9 cellular contexts compared by ENCODE assay signal in the genomic region with DNA sequence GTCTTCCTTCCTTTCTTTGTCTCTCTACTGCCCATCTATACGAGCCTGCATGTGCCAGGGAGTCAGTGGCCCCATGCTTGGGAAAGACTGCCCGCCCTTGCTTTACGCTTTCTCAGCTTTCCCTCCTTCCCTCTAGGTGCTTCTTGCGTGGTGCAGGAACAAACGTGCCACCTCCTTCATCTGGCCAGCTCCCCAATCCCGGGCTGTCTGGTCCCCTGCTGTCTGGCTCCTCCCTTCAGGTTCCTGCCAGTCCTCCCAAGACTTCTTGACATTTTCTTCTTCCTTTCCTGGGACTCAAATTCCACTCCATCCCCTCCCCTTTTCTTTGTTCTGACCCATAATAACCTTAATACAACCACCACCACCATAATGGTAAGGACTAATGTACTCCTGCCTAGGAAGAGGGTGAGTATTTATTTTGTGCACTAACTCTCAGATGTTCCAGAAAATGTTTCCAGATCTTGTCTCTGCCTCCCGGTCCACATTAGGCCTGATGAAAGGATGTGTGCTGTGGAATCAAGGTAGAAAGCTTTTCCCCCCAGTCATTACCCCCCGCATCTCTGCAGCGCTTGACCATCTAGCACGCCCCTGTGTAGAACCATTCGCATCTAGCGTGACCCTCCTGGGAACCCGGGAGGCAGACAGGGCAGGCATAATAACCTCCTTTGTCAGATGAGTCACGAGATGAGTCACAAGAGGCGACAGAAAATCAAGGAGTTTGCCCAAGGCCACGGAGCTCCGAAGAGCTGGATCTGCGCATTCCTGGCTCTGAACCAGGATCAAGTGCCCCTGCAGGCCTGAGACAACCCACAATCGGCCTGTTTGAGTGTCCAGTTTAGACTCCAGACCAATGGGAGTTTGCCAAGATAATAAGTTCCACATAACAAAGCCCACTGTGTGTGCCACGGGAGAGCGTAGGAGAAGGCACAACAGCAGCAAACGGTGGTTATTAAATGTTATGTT.
A peak's percentile ranks its signal among the peaks of the same experiment; 100 is the strongest.
DNase-seq lines count a peak whose midpoint lies in the region; ATAC-seq and TF ChIP-seq lines count a peak whose summit lies in the region.
"Had no signal": no experiment of that assay in that cellular context is flagged by ENCODE, and none has a peak within 500 bp of the region (broad histone marks: within the 10 kb centered on the region; RNA-seq: fewer than 3 reads in every experiment).

No MANE protein-coding gene starts in this region.

- no peaks in the 10 kb centered on the region for H3K9me3 ChIP-seq in esophagus squamous epithelium

- H3K27ac ChIP-seq in esophagus squamous epithelium = no peak overlapping the region

- no peak overlapping the region for H3K27ac Mint-ChIP-seq in stimulated activated naive CD8-positive, alpha-beta T cell treated with anti-CD3 and anti-CD28 coated beads, Interleukin-15, amount 100 ng/mL, for 72 hours

- TF ChIP-seq CTCF in fibroblast of the aortic adventitia (IDR thresholded peaks at IDR 0.05; ENCODE audit: insufficient read depth, low read length) (no peak), esophagus squamous epithelium (IDR thresholded peaks at IDR 0.05) (no peak)

- in situ Hi-C loops in G401 (cut with HindIII; ENCODE audit: low sequenced_read_pairs) = no loop called here

- intact Hi-C loops in sciatic nerve (cut with DNase I) = no loop called here
- intact Hi-C loops in esophagus squamous epithelium (cut with DNase I) = no loop called here

- ATAC-seq in sciatic nerve (peak; percentile 86), GM21786 (IDR thresholded peaks at IDR 0.05; ENCODE audit: unreplicated experiment) (no peak)
- ATAC-seq in stimulated activated naive CD8-positive, alpha-beta T cell treated with anti-CD3 and anti-CD28 coated beads, Interleukin-15, amount 100 ng/mL, for 72 hours = no peak
- ATAC-seq: activated T-cell treated with anti-CD3 and anti-CD28 coated beads, Interleukin-2, amount 50 U/mL, for 4 hours had no signal

- H3K4me1 ChIP-seq in esophagus squamous epithelium = peaks cover 9 to 28% (median 9%) of the 10 kb centered on the region in 3 donors

- H3K4me3 ChIP-seq in fibroblast of the aortic adventitia (ENCODE audit: low read depth, low read length) = no peak overlapping the region
- no peak overlapping the region for H3K4me3 ChIP-seq in esophagus squamous epithelium

- peaks cover 49% of the 10 kb centered on the region for H3K4me1 Mint-ChIP-seq in stimulated activated naive CD8-positive, alpha-beta T cell treated with anti-CD3 and anti-CD28 coated beads, Interleukin-15, amount 100 ng/mL, for 72 hours

- H3K36me3 ChIP-seq in esophagus squamous epithelium = no peaks in the 10 kb centered on the region

- no peak for TF ChIP-seq POLR2A in esophagus squamous epithelium (IDR thresholded peaks at IDR 0.05)

- peaks cover 0 to 24% (median 0%) of the 10 kb centered on the region in 4 donors for H3K27me3 ChIP-seq in esophagus squamous epithelium

- H3K9me3 Mint-ChIP-seq in stimulated activated naive CD8-positive, alpha-beta T cell treated with anti-CD3 and anti-CD28 coated beads, Interleukin-15, amount 100 ng/mL, for 72 hours = no peaks in the 10 kb centered on the region
- H3K9me3 Mint-ChIP-seq: activated T-cell treated with anti-CD3 and anti-CD28 coated beads, Interleukin-2, amount 50 U/mL, for 4 hours had no signal

- WGBS in esophagus squamous epithelium, 2 donors = 34 to 47% methylated on average over 10 to 16 of the region's 22 CpGs

- DNase-seq in H4 (ENCODE audit: low spot score) (peak; percentile 95), RKO (ENCODE audit: low spot score) (peak; percentile 87), fibroblast of the aortic adventitia (ENCODE audit: low read depth) (peak; percentile 68), sciatic nerve (ENCODE audit: low spot score) (peak; percentile 63), G401 (ENCODE audit: low spot score) (no peak), esophagus squamous epithelium (lab: John Stamatoyannopoulos, UW) (no peak)
- no peak for DNase-seq in stimulated activated naive CD8-positive, alpha-beta T cell treated with anti-CD3 and anti-CD28 coated beads, Interleukin-15, amount 100 ng/mL, for 72 hours
- DNase-seq: activated T-cell treated with anti-CD3 and anti-CD28 coated beads, Interleukin-2, amount 50 U/mL, for 4 hours had no signal

- no peaks in the 10 kb centered on the region for H3K27me3 Mint-ChIP-seq in stimulated activated naive CD8-positive, alpha-beta T cell treated with anti-CD3 and anti-CD28 coated beads, Interleukin-15, amount 100 ng/mL, for 72 hours

- no peak overlapping the region for H3K4me3 Mint-ChIP-seq in stimulated activated naive CD8-positive, alpha-beta T cell treated with anti-CD3 and anti-CD28 coated beads, Interleukin-15, amount 100 ng/mL, for 72 hours
- H3K4me3 Mint-ChIP-seq: activated T-cell treated with anti-CD3 and anti-CD28 coated beads, Interleukin-2, amount 50 U/mL, for 4 hours had no signal

Comparison
In these comparisons a context has a peak if more than half of its experiments do, and no peak if none do; other contexts are left out.
1. DNase-seq: peak in H4 (single experiment), RKO (single experiment), fibroblast of the aortic adventitia (single experiment) and sciatic nerve (single experiment); none in stimulated activated naive CD8-positive, alpha-beta T cell treated with anti-CD3 and anti-CD28 coated beads, Interleukin-15, amount 100 ng/mL, for 72 hours (0 of 2), G401 (single experiment) and esophagus squamous epithelium (single experiment).